Comparison of ENCODE assay signal across 18 cellular contexts in genomic region chr2:190202604-190203003, GRCh38.
"Had no signal": no experiment of that assay in that cellular context is flagged by ENCODE, and none has a peak within 500 bp of the region (broad histone marks: within the 10 kb centered on the region; RNA-seq: fewer than 3 reads in every experiment).

No MANE protein-coding gene starts in this region.

- ATAC-seq: activated CD4-positive, alpha-beta T cell treated with anti-CD3 and anti-CD28 coated beads for 36 hours; activated naive CD8-positive, alpha-beta T cell treated with anti-CD3 and anti-CD28 coated beads, Interleukin-2, amount 50 U/mL, for 24 hours; gastroesophageal sphincter; stimulated activated naive CD8-positive, alpha-beta T cell treated with anti-CD3 and anti-CD28 coated beads, Interleukin-15, amount 100 ng/mL, for 72 hours had no signal

- H3K4me2 ChIP-seq: neural progenitor cell had no signal

- H3K27ac ChIP-seq: ascending aorta, gastroesophageal sphincter, neural progenitor cell, ovary, thoracic aorta, VCaP had no signal

- H3K9me3 ChIP-seq: ascending aorta, gastroesophageal sphincter, ovary, thoracic aorta had no signal

- H3K27me3 ChIP-seq: ascending aorta, gastroesophageal sphincter, neural progenitor cell, ovary had no signal

- H3K36me3 ChIP-seq: neural progenitor cell, ovary, thoracic aorta had no signal

- H3K4me3 ChIP-seq: ascending aorta, gastroesophageal sphincter, neural progenitor cell, ovary, thoracic aorta had no signal

- FAIRE-seq: endothelial cell of umbilical vein, urothelium cell line had no signal

- H2AFZ ChIP-seq: neural progenitor cell had no signal

- H3K9ac ChIP-seq: neural progenitor cell had no signal

- H3K4me1 ChIP-seq: gastroesophageal sphincter, neural progenitor cell had no signal

- DNase-seq: activated CD4-positive, alpha-beta memory T cell treated with anti-CD3 and anti-CD28 coated beads, Interleukin-2, amount 10 ng/mL, durations not matched to agents 7 days and 5 days; activated CD4-positive, alpha-beta T cell treated with anti-CD3 and anti-CD28 coated beads for 36 hours; activated CD8-positive, alpha-beta memory T cell treated with anti-CD3 and anti-CD28 coated beads, Interleukin-2, amount 50 U/mL, for 48 hours; activated naive CD4-positive, alpha-beta T cell; activated naive CD8-positive, alpha-beta T cell treated with anti-CD3 and anti-CD28 coated beads, Interleukin-2, amount 50 U/mL, for 24 hours; kidney; ovary; stimulated activated CD4-positive, alpha-beta T cell treated with anti-CD3 and anti-CD28 coated beads, Interleukin-12 subunit alpha, Interleukin-12 subunit beta, amount 100 ng/mL, for 4 hours; stimulated activated CD4-positive, alpha-beta T cell treated with anti-CD3 and anti-CD28 coated beads, Interleukin-2, amount 100 ng/mL, for 48 hours; stimulated activated CD8-positive, alpha-beta memory T cell treated with anti-CD3 and anti-CD28 coated beads, Interleukin-4, amount 100 ng/mL, for 48 hours; stimulated activated naive CD8-positive, alpha-beta T cell treated with anti-CD3 and anti-CD28 coated beads, Interleukin-15, amount 100 ng/mL, for 72 hours had no signal
